ENCODE assay signal across 1 cellular context in the genomic region with DNA sequence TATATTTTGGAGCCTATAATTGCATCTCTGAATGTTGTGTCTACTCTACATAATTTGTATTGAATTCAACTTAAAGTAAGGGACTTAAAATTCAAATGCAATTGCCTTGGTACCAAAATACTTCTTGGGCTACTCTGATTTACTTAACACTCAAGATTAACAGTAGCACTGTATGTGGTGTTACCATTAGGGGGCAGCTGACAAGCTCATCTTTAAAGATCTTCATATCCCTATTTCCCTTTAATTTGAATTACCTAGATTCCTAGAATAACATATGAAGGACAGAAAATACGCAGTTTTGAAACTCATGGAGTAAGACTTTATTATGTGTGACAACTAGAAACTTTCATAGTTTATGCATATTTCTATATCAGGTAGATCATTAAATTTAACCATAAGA.
TF ChIP-seq lines count a peak whose summit lies in the region.

No MANE protein-coding gene starts in this region.

TF ChIP-seq in SK-N-SH, 30 proteins besides CTCF, POLR2A, EP300 and RAD21 (continued from another document):
- TF ChIP-seq, protein P1, sequence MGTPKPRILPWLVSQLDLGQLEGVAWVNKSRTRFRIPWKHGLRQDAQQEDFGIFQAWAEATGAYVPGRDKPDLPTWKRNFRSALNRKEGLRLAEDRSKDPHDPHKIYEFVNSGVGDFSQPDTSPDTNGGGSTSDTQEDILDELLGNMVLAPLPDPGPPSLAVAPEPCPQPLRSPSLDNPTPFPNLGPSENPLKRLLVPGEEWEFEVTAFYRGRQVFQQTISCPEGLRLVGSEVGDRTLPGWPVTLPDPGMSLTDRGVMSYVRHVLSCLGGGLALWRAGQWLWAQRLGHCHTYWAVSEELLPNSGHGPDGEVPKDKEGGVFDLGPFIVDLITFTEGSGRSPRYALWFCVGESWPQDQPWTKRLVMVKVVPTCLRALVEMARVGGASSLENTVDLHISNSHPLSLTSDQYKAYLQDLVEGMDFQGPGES (IDR thresholded peaks at IDR 0.05; ENCODE audit: low read depth, low read length): no peak
- TF ChIP-seq MEF2A (IDR thresholded peaks at IDR 0.05; ENCODE audit: borderline replicate concordance, low read depth) (no peak), FOSL2 (IDR thresholded peaks at IDR 0.05; ENCODE audit: borderline replicate concordance, low read depth) (no peak), ELF1 (IDR thresholded peaks at IDR 0.05) (no peak), NFIC (IDR thresholded peaks at IDR 0.05; ENCODE audit: borderline replicate concordance) (no peak), YY1 (IDR thresholded peaks at IDR 0.05; ENCODE audit: low read depth) (no peak), TAF1 (IDR thresholded peaks at IDR 0.05; ENCODE audit: borderline replicate concordance, low read depth, low read length) (no peak), RXRA (IDR thresholded peaks at IDR 0.05; ENCODE audit: borderline replicate concordance, low read depth) (no peak), RFX5 (IDR thresholded peaks at IDR 0.05; ENCODE audit: low read length) (no peak), MXI1 (IDR thresholded peaks at IDR 0.05; ENCODE audit: low read depth, low read length) (no peak)
- TF ChIP-seq, protein P2, sequence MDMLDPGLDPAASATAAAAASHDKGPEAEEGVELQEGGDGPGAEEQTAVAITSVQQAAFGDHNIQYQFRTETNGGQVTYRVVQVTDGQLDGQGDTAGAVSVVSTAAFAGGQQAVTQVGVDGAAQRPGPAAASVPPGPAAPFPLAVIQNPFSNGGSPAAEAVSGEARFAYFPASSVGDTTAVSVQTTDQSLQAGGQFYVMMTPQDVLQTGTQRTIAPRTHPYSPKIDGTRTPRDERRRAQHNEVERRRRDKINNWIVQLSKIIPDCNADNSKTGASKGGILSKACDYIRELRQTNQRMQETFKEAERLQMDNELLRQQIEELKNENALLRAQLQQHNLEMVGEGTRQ (IDR thresholded peaks at IDR 0.05; ENCODE audit: borderline replicate concordance, low read depth, low read length): no peak
- TF ChIP-seq, protein P3, sequence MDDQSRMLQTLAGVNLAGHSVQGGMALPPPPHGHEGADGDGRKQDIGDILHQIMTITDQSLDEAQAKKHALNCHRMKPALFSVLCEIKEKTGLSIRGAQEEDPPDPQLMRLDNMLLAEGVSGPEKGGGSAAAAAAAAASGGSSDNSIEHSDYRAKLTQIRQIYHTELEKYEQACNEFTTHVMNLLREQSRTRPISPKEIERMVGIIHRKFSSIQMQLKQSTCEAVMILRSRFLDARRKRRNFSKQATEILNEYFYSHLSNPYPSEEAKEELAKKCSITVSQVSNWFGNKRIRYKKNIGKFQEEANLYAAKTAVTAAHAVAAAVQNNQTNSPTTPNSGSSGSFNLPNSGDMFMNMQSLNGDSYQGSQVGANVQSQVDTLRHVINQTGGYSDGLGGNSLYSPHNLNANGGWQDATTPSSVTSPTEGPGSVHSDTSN (IDR thresholded peaks at IDR 0.05): no peak
- TF ChIP-seq, protein P4, sequence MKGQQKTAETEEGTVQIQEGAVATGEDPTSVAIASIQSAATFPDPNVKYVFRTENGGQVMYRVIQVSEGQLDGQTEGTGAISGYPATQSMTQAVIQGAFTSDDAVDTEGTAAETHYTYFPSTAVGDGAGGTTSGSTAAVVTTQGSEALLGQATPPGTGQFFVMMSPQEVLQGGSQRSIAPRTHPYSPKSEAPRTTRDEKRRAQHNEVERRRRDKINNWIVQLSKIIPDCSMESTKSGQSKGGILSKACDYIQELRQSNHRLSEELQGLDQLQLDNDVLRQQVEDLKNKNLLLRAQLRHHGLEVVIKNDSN (IDR thresholded peaks at IDR 0.05; ENCODE audit: borderline replicate concordance, low read depth): no peak
